Comparison of ENCODE assay signal across 8 cellular contexts in the genomic region with DNA sequence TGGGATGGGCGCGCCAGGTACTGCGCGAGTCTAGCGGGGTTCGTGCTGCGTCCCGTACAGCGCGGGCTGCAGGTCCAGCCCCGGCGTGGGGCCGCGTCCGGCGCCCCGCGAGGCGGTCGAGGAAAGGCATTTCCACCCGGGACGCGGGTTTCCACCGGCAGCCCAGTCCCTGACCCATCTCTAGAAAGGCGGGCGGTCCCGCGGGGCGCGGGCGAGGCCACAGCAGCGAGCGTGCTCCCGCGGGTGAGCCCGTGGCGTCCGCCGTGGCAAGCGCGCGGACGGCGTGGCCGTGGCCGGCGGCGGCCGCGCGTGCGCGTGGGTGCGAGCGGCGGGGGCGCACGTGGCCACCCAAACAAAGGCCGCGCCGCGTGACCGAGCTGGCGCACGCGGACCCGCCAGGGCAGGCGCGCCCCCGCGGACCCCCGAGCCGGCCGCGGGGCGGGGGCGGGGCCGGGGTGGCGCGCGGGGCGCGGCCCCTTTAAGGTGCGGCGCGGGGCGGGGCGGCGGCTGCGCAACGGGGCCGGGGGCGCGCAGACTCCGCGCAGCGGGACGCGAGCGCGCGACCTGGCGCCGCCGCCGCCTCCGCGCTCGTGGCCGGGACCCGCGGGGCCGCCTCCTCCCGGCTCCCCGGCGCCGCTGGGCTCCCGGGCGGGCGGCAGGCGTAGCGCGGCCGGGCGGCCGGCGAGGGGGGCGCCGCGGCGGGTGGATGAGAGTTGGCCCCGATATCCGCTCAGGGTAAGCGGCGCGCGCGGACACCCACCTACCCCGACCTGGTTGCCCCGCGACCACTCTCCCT. TPM values are rescaled to one million over a fixed set of nuclear protein-coding genes. Genes with fewer than 3 reads are reported as not detected.
DNase-seq lines count a peak whose midpoint lies in the region; ATAC-seq, FAIRE-seq and TF ChIP-seq lines count a peak whose summit lies in the region.

No MANE protein-coding gene starts in this region.

- ATAC-seq in HG02852 (IDR thresholded peaks at IDR 0.05; ENCODE audit: unreplicated experiment), result no peak

- TF ChIP-seq CTCF in VCaP (conservative IDR thresholded peaks at IDR 0.05), result no peak
- TF ChIP-seq CTCF in mammary epithelial cell (conservative IDR thresholded peaks at IDR 0.05 in 1 of 2, IDR thresholded peaks at IDR 0.05 in 1 of 2; ENCODE audit: extremely low read depth in 1 of 2, insufficient read depth in 1 of 2, low read depth in 1 of 2, low read length in 2 of 2), result no peak
- TF ChIP-seq CTCF in kidney epithelial cell (IDR thresholded peaks at IDR 0.05; ENCODE audit: insufficient read depth, low read length, poor library complexity, severe bottlenecking), result no peak

- H4K20me1 ChIP-seq in mammary epithelial cell (ENCODE audit: insufficient read depth, low read length), result no peaks in the 10 kb centered on the region

- H3K27me3 ChIP-seq in mammary epithelial cell (ENCODE audit: insufficient read depth, low read length) (no peaks in the 10 kb centered on the region), kidney epithelial cell (ENCODE audit: control insufficient read depth, insufficient read depth, low read length) (no peaks in the 10 kb centered on the region)

- no TSS peak for BruUV-seq in mammary epithelial cell (replicated peaks; lab: Mats Ljungman, UMichigan)

- intact Hi-C loops in mammary epithelial cell (cut with micrococcal nuclease), result loop anchor here (5.0 kb wide), 1 partner anchor 81 kb away; no protein-coding TSS in a partner anchor

- H3K36me3 ChIP-seq in mammary epithelial cell (ENCODE audit: insufficient read depth, low read length), result no peaks in the 10 kb centered on the region
- H3K36me3 ChIP-seq in kidney epithelial cell (ENCODE audit: control insufficient read depth, insufficient read depth, low read length), result no peaks in the 10 kb centered on the region

- FAIRE-seq in GM12892 (lab: Jason Lieb, UNC) (peak; percentile 69), HTR-8/SVneo (lab: Jason Lieb, UNC) (peak; percentile 60)

- H2AFZ ChIP-seq in mammary epithelial cell (ENCODE audit: low read depth, low read length), result peak overlapping the region; percentile 83

- CTCF ChIA-PET in mammary epithelial cell (lab: Charles Lee; ENCODE audit: low non-redundant PET), result no interaction called here

- peaks cover 5% of the 10 kb centered on the region for H3K9me3 ChIP-seq in mammary epithelial cell (replicated peaks; ENCODE audit: insufficient read depth, low read length)

- in situ Hi-C loops in mammary epithelial cell (cut with MboI; ENCODE audit: low sequenced_read_pairs in 2 of 2), result loop anchor here in 1 of 2 donors (10.0 kb wide), 1 partner anchor 178 kb away; no protein-coding TSS in a partner anchor

- WGBS in mammary epithelial cell (ENCODE audit: low coverage, missing lambda C conversion rate), result 2% methylated on average over 33 of the region's 141 CpGs

- TF ChIP-seq POLR2A in GM12892 (IDR thresholded peaks at IDR 0.05; ENCODE audit: low read depth, low read length), result no peak

- peak overlapping the region; percentile 98 for H3K4me2 ChIP-seq in mammary epithelial cell (ENCODE audit: insufficient read depth, low read depth, low read length)

- H3K79me2 ChIP-seq in mammary epithelial cell (ENCODE audit: insufficient read depth, low read length), result peaks cover 32% of the 10 kb centered on the region

- H3K27ac ChIP-seq in VCaP (peak overlapping the region; percentile 59; the same call in 1 of the 2 replicates), mammary epithelial cell (ENCODE audit: insufficient read depth, low read depth, low read length) (no peak overlapping the region)

- dilution Hi-C loops in mammary epithelial cell (cut with HindIII; ENCODE audit: low sequenced_read_pairs), result no loop called here

- peak overlapping the region in 2 of 3 experiments; percentile 63 to 74 for H3K4me3 ChIP-seq in mammary epithelial cell (replicated peaks in 1 of 3; ENCODE audit: insufficient read depth in 1 of 3, low read depth in 2 of 3, low read length in 3 of 3)
- H3K4me3 ChIP-seq in kidney epithelial cell (ENCODE audit: low read depth, low read length), result peak overlapping the region; percentile 58

- no peak overlapping the region for H3K9ac ChIP-seq in mammary epithelial cell (ENCODE audit: insufficient read depth, low read length)

- peak; percentile 84 for DNase-seq in GM12892 (ENCODE audit: insufficient read length)
- peak; percentile 41 for DNase-seq in HTR-8/SVneo (ENCODE audit: insufficient read length, low spot score)
- DNase-seq in mammary epithelial cell, result peak; percentile 39
- no peak for DNase-seq in kidney epithelial cell (ENCODE audit: low read depth)
- DNase-seq in stimulated activated CD4-positive, alpha-beta T cell treated with anti-CD3 and anti-CD28 coated beads, Interleukin-4, amount 100 ng/mL, for 48 hours (ENCODE audit: low read depth in 2 of 2), result peak; percentile 45 to 51
- DNase-seq in NK-92 treated with Interleukin-12 subunit alpha and Interleukin-12 subunit beta, amount 100 ng/mL, for 24 hours (lab: John Stamatoyannopoulos, UW), result no peak

- peaks cover 48% of the 10 kb centered on the region for H3K4me1 ChIP-seq in mammary epithelial cell (ENCODE audit: insufficient read depth, low read length)

RNA-seq across cellular contexts. Expression of a gene that starts 39.3 kb away (rescaled TPM):
- polyA plus RNA-seq in GM12892 (2012; ENCODE audit: missing spikeins), result 0.11 TPM
- total RNA-seq in mammary epithelial cell, result 10 to 100 TPM; 66.6 to 69.5 TPM
- polyA plus RNA-seq in mammary epithelial cell, result 33.4 TPM
- polyA minus RNA-seq in mammary epithelial cell, result 52.9 TPM
- 180 and 210 TPM in 2 replicates for total RNA-seq in kidney epithelial cell

RNA-seq across cellular contexts. Expression of a gene that starts 43.4 kb away (rescaled TPM):
- 5.5 TPM for polyA plus RNA-seq in GM12892 (2012; ENCODE audit: missing spikeins)
- total RNA-seq in mammary epithelial cell, result 10 to 100 TPM; 19.2 to 58.8 TPM
- 17.7 TPM for polyA plus RNA-seq in mammary epithelial cell
- 3.0 TPM for polyA minus RNA-seq in mammary epithelial cell
- 23.8 and 30.4 TPM in 2 replicates for total RNA-seq in kidney epithelial cell

Comparison
In these comparisons a context has a peak if more than half of its experiments do, and no peak if none do; other contexts are left out.
1. DNase-seq: peak in GM12892 (single experiment), HTR-8/SVneo (single experiment), mammary epithelial cell (single experiment) and stimulated activated CD4-positive, alpha-beta T cell treated with anti-CD3 and anti-CD28 coated beads, Interleukin-4, amount 100 ng/mL, for 48 hours (2 of 2); none in kidney epithelial cell (single experiment) and NK-92 treated with Interleukin-12 subunit alpha and Interleukin-12 subunit beta, amount 100 ng/mL, for 24 hours (single experiment).